In the genomic region with DNA sequence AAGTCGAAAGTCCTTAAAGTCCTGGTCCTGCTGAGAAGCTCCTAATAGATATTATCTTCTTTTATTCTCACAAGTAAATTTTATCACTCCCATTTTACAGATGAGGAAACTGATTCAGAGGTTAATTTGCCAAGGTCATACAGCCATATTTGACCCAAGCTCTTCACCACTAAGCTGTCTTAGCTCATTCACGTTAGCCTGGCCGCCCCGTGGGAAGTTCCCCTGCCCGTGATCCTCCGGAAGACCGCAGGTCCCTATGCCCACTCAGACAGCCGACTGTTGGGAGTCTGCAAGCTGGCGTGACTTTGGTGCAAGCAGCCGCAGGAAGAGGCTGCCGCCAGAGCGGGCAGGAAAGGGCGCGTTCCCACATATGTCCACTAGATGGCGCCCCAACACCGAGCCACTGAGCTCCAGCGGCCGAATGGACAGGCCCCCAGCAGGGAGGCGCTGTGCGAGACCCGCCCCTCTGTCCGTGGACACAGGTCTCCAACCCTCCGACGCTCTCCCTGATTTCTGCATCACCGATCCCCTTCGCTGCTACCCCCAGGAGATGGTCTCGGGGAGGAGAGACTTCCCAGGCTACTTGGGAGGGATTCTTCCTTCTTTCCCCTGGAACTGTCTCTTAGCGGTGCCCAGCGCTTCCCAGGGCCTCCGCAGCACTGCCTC, we compare ENCODE assay signal across 1 cellular context.
TF ChIP-seq lines count a peak whose summit lies in the region.

No MANE protein-coding gene starts in this region.

TF ChIP-seq in HepG2, 621 proteins besides CTCF, POLR2A, EP300 and RAD21 (continued from another document and continues in another):
- TF ChIP-seq, protein P1, sequence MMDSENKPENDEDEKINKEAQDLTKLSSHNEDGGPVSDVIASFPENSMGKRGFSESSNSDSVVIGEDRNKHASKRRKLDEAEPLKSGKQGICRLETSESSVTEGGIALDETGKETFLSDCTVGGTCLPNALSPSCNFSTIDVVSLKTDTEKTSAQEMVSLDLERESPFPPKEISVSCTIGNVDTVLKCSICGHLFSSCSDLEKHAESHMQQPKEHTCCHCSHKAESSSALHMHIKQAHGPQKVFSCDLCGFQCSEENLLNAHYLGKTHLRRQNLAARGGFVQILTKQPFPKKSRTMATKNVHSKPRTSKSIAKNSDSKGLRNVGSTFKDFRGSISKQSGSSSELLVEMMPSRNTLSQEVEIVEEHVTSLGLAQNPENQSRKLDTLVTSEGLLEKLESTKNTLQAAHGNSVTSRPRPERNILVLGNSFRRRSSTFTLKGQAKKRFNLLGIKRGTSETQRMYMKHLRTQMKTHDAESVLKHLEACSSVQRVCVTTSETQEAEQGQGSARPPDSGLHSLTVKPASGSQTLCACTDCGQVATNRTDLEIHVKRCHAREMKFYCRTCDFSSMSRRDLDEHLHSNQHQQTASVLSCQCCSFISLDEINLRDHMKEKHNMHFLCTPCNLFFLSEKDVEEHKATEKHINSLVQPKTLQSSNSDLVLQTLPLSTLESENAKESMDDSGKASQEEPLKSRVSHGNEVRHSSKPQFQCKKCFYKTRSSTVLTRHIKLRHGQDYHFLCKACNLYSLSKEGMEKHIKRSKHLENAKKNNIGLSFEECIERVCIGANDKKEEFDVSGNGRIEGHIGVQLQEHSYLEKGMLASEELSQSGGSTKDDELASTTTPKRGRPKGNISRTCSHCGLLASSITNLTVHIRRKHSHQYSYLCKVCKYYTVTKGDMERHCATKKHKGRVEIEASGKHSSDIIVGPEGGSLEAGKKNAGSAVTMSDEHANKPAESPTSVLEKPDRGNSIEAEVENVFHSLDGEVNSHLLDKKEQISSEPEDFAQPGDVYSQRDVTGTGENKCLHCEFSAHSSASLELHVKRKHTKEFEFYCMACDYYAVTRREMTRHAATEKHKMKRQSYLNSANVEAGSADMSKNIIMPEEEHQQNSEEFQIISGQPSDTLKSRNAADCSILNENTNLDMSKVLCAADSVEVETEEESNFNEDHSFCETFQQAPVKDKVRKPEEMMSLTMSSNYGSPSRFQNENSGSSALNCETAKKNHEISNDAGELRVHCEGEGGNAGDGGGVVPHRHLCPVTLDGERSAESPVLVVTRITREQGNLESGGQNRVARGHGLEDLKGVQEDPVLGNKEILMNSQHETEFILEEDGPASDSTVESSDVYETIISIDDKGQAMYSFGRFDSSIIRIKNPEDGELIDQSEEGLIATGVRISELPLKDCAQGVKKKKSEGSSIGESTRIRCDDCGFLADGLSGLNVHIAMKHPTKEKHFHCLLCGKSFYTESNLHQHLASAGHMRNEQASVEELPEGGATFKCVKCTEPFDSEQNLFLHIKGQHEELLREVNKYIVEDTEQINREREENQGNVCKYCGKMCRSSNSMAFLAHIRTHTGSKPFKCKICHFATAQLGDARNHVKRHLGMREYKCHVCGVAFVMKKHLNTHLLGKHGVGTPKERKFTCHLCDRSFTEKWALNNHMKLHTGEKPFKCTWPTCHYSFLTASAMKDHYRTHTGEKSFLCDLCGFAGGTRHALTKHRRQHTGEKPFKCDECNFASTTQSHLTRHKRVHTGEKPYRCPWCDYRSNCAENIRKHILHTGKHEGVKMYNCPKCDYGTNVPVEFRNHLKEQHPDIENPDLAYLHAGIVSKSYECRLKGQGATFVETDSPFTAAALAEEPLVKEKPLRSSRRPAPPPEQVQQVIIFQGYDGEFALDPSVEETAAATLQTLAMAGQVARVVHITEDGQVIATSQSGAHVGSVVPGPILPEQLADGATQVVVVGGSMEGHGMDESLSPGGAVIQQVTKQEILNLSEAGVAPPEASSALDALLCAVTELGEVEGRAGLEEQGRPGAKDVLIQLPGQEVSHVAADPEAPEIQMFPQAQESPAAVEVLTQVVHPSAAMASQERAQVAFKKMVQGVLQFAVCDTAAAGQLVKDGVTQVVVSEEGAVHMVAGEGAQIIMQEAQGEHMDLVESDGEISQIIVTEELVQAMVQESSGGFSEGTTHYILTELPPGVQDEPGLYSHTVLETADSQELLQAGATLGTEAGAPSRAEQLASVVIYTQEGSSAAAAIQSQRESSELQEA (CRISPR knock-in tag; IDR thresholded peaks at IDR 0.05; ENCODE audit: not compliant biosample characterization): no peak
- TF ChIP-seq RBAK (CRISPR knock-in tag; IDR thresholded peaks at IDR 0.05) (no peak), ESRRA (CRISPR knock-in tag; IDR thresholded peaks at IDR 0.05; ENCODE audit: low read depth) (peak; percentile 82), HNRNPK (IDR thresholded peaks at IDR 0.05; ENCODE audit: low read depth, low read length, poor library complexity, severe bottlenecking) (no peak), ZNF598 (CRISPR knock-in tag; IDR thresholded peaks at IDR 0.05; ENCODE audit: borderline replicate concordance) (peak; percentile 85; the same call in 1 of the 2 replicates), ZNF547 (CRISPR knock-in tag; IDR thresholded peaks at IDR 0.05) (0 out of 2 replicates have a peak, but pooled peaks have one; percentile 23), ZNF205 (CRISPR knock-in tag; IDR thresholded peaks at IDR 0.05) (no peak), ZSCAN20 (CRISPR knock-in tag; IDR thresholded peaks at IDR 0.05; ENCODE audit: borderline replicate concordance) (no peak), NRL (CRISPR knock-in tag; IDR thresholded peaks at IDR 0.05; ENCODE audit: borderline replicate concordance) (0 out of 2 replicates have a peak, but pooled peaks have one; percentile 60), ZNF367 (CRISPR knock-in tag; IDR thresholded peaks at IDR 0.05; ENCODE audit: borderline replicate concordance) (no peak), GATAD1 (CRISPR knock-in tag; IDR thresholded peaks at IDR 0.05) (peak; percentile 13; the same call in 1 of the 2 replicates), PPARG (CRISPR knock-in tag; conservative IDR thresholded peaks at IDR 0.05) (no peak), ZNF891 (CRISPR knock-in tag; IDR thresholded peaks at IDR 0.05) (peak; percentile 63; the same call in 1 of the 2 replicates), MAFG (CRISPR knock-in tag; IDR thresholded peaks at IDR 0.05) (no peak), SP1 (IDR thresholded peaks at IDR 0.05) (no peak), SP1 (CRISPR knock-in tag; IDR thresholded peaks at IDR 0.05) (peak; percentile 36; the same call in 1 of the 2 replicates), ZFP82 (CRISPR knock-in tag; IDR thresholded peaks at IDR 0.05; ENCODE audit: borderline replicate concordance) (0 out of 2 replicates have a peak, but pooled peaks have one; percentile 42), HOXD1 (CRISPR knock-in tag; IDR thresholded peaks at IDR 0.05) (no peak), ZMYM4 (CRISPR knock-in tag; IDR thresholded peaks at IDR 0.05) (0 out of 2 replicates have a peak, but pooled peaks have one; percentile 27), ZNF30 (CRISPR knock-in tag; IDR thresholded peaks at IDR 0.05) (no peak), ZNF501 (CRISPR knock-in tag; IDR thresholded peaks at IDR 0.05) (peak; percentile 76), CHD4 (IDR thresholded peaks at IDR 0.05; ENCODE audit: borderline replicate concordance, low read length) (peak; percentile 62; the same call in 1 of the 2 replicates), IRX3 (CRISPR knock-in tag; IDR thresholded peaks at IDR 0.05; ENCODE audit: borderline replicate concordance, low read depth) (no peak), RBM39 (IDR thresholded peaks at IDR 0.05; ENCODE audit: low read depth, low read length, poor library complexity, severe bottlenecking) (peak; percentile 48), RXRA (CRISPR knock-in tag; IDR thresholded peaks at IDR 0.05) (peak; percentile 19; the same call in 1 of the 2 replicates), ZMYM3 (CRISPR knock-in tag; IDR thresholded peaks at IDR 0.05) (no peak), DNMT1 (CRISPR knock-in tag; IDR thresholded peaks at IDR 0.05) (no peak), ZNF138 (CRISPR knock-in tag; IDR thresholded peaks at IDR 0.05; ENCODE audit: low read depth) (no peak), SMAD9 (CRISPR knock-in tag; IDR thresholded peaks at IDR 0.05) (no peak), ZNF354B (CRISPR knock-in tag; IDR thresholded peaks at IDR 0.05) (no peak), SOX6 (IDR thresholded peaks at IDR 0.05) (no peak), SOX6 (CRISPR knock-in tag; IDR thresholded peaks at IDR 0.05) (no peak), ZNF556 (CRISPR knock-in tag; IDR thresholded peaks at IDR 0.05; ENCODE audit: borderline replicate concordance) (0 out of 2 replicates have a peak, but pooled peaks have one; percentile 66), CBX2 (IDR thresholded peaks at IDR 0.05; ENCODE audit: low read depth, low read length) (no peak), CBX2 (CRISPR knock-in tag; IDR thresholded peaks at IDR 0.05; ENCODE audit: low read depth) (no peak), ZNF616 (CRISPR knock-in tag; IDR thresholded peaks at IDR 0.05; ENCODE audit: low read depth) (no peak), ZNF225 (CRISPR knock-in tag; IDR thresholded peaks at IDR 0.05) (no peak), STAG1 (CRISPR knock-in tag; IDR thresholded peaks at IDR 0.05) (peak; percentile 98), ZSCAN31 (CRISPR knock-in tag; IDR thresholded peaks at IDR 0.05; ENCODE audit: low read depth) (peak; percentile 53; the same call in 1 of the 2 replicates)
- TF ChIP-seq, protein P2, sequence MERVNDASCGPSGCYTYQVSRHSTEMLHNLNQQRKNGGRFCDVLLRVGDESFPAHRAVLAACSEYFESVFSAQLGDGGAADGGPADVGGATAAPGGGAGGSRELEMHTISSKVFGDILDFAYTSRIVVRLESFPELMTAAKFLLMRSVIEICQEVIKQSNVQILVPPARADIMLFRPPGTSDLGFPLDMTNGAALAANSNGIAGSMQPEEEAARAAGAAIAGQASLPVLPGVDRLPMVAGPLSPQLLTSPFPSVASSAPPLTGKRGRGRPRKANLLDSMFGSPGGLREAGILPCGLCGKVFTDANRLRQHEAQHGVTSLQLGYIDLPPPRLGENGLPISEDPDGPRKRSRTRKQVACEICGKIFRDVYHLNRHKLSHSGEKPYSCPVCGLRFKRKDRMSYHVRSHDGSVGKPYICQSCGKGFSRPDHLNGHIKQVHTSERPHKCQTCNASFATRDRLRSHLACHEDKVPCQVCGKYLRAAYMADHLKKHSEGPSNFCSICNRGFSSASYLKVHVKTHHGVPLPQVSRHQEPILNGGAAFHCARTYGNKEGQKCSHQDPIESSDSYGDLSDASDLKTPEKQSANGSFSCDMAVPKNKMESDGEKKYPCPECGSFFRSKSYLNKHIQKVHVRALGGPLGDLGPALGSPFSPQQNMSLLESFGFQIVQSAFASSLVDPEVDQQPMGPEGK (CRISPR knock-in tag; IDR thresholded peaks at IDR 0.05): peak; percentile 66
- TF ChIP-seq, protein P3, sequence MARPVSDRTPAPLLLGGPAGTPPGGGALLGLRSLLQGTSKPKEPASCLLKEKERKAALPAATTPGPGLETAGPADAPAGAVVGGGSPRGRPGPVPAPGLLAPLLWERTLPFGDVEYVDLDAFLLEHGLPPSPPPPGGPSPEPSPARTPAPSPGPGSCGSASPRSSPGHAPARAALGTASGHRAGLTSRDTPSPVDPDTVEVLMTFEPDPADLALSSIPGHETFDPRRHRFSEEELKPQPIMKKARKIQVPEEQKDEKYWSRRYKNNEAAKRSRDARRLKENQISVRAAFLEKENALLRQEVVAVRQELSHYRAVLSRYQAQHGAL (CRISPR knock-in tag; IDR thresholded peaks at IDR 0.05; ENCODE audit: not compliant biosample characterization): no peak
- TF ChIP-seq, protein P4, sequence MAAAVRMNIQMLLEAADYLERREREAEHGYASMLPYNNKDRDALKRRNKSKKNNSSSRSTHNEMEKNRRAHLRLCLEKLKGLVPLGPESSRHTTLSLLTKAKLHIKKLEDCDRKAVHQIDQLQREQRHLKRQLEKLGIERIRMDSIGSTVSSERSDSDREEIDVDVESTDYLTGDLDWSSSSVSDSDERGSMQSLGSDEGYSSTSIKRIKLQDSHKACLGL (CRISPR knock-in tag; IDR thresholded peaks at IDR 0.05): no peak
- TF ChIP-seq, protein P5, sequence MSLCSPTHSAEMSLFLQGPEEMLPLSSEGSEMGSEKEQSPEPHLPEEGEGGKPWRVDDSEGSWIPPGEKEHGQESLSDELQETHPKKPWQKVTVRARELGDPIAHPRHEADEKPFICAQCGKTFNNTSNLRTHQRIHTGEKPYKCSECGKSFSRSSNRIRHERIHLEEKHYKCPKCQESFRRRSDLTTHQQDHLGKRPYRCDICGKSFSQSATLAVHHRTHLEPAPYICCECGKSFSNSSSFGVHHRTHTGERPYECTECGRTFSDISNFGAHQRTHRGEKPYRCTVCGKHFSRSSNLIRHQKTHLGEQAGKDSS (CRISPR knock-in tag; IDR thresholded peaks at IDR 0.05; ENCODE audit: borderline replicate concordance, low read depth): 0 out of 2 replicates have a peak, but pooled peaks have one; percentile 27
- TF ChIP-seq, protein P6, sequence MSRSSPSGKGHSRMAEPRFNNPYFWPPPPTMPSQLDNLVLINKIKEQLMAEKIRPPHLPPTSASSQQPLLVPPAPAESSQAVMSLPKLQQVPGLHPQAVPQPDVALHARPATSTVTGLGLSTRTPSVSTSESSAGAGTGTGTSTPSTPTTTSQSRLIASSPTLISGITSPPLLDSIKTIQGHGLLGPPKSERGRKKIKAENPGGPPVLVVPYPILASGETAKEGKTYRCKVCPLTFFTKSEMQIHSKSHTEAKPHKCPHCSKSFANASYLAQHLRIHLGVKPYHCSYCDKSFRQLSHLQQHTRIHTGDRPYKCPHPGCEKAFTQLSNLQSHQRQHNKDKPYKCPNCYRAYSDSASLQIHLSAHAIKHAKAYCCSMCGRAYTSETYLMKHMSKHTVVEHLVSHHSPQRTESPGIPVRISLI (CRISPR knock-in tag; IDR thresholded peaks at IDR 0.05; ENCODE audit: borderline replicate concordance): no peak
- TF ChIP-seq, protein P7, sequence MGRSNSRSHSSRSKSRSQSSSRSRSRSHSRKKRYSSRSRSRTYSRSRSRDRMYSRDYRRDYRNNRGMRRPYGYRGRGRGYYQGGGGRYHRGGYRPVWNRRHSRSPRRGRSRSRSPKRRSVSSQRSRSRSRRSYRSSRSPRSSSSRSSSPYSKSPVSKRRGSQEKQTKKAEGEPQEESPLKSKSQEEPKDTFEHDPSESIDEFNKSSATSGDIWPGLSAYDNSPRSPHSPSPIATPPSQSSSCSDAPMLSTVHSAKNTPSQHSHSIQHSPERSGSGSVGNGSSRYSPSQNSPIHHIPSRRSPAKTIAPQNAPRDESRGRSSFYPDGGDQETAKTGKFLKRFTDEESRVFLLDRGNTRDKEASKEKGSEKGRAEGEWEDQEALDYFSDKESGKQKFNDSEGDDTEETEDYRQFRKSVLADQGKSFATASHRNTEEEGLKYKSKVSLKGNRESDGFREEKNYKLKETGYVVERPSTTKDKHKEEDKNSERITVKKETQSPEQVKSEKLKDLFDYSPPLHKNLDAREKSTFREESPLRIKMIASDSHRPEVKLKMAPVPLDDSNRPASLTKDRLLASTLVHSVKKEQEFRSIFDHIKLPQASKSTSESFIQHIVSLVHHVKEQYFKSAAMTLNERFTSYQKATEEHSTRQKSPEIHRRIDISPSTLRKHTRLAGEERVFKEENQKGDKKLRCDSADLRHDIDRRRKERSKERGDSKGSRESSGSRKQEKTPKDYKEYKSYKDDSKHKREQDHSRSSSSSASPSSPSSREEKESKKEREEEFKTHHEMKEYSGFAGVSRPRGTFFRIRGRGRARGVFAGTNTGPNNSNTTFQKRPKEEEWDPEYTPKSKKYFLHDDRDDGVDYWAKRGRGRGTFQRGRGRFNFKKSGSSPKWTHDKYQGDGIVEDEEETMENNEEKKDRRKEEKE (IDR thresholded peaks at IDR 0.05): no peak
- TF ChIP-seq, protein P8, sequence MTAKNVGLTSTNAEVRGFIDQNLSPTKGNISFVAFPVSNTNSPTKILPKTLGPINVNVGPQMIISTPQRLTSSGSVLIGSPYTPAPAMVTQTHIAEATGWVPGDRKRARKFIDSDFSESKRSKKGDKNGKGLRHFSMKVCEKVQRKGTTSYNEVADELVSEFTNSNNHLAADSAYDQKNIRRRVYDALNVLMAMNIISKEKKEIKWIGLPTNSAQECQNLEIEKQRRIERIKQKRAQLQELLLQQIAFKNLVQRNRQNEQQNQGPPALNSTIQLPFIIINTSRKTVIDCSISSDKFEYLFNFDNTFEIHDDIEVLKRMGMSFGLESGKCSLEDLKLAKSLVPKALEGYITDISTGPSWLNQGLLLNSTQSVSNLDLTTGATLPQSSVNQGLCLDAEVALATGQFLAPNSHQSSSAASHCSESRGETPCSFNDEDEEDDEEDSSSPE (CRISPR knock-in tag; IDR thresholded peaks at IDR 0.05): no peak
